In genomic region chr11:65786786-65787636, GRCh38 we compare ENCODE assay signal across 7 cellular contexts. TPM values are rescaled to one million over a fixed set of nuclear protein-coding genes. Genes with fewer than 3 reads are reported as not detected.
A peak's percentile ranks its signal among the peaks of the same experiment; 100 is the strongest.
DNase-seq lines count a peak whose midpoint lies in the region; ATAC-seq and TF ChIP-seq lines count a peak whose summit lies in the region.

OVOL1 (plus strand) TSS chr11:65787063; CDS start chr11:65787374, 311 bp downstream.

- peak; percentile 52 for ATAC-seq in HCT116

- H3K4me1 ChIP-seq in HCT116 (ENCODE audit: control insufficient read depth in 1 of 2, insufficient read depth in 2 of 2, low read length in 2 of 2) (peaks cover 50 to 81% of the 10 kb centered on the region in 2 experiments), NT2/D1 (ENCODE audit: insufficient read depth, insufficient read length) (peaks cover 40% of the 10 kb centered on the region), esophagus muscularis mucosa (peaks cover 17 to 28% (median 26%) of the 10 kb centered on the region in 4 donors)

- peak within 1 kb of the TSS; percentile 69 to 75 for H3K4me3 ChIP-seq in HCT116 (replicated peaks in 1 of 2; ENCODE audit: low read depth in 1 of 2, low read length in 2 of 2)
- H3K4me3 ChIP-seq in NT2/D1 (ENCODE audit: insufficient read length, low read depth): peak within 1 kb of the TSS; percentile 50
- H3K4me3 ChIP-seq in esophagus muscularis mucosa: peak within 1 kb of the TSS; percentile 27 to 48 (median 36)
- peak within 1 kb of the TSS; percentile 3 for H3K4me3 ChIP-seq in skeletal muscle cell (ENCODE audit: low read depth, low read length)

- H3K9me2 ChIP-seq in HCT116 (ENCODE audit: insufficient read depth): no peaks in the 10 kb centered on the region

- H3K4me2 ChIP-seq in HCT116 (ENCODE audit: low read length): peak within 1 kb of the TSS; percentile 94

- H3K27ac ChIP-seq in HCT116 (ENCODE audit: low read depth, low read length) (peak within 1 kb of the TSS; percentile 72), esophagus muscularis mucosa (replicated peaks in 1 of 4) (no peak within 1 kb of the TSS)

- POLR2A ChIA-PET in HCT116 (lab: Charles Lee): interaction anchor here (0.6 to 1.0 kb wide), 5 partner anchors 35 to 373 kb away, joined by 3 to 6 read pairs (median 4); no protein-coding TSS in a partner anchor

- peaks cover 42% of the 10 kb centered on the region for H3K79me2 ChIP-seq in HCT116 (ENCODE audit: insufficient read depth, low read length)

- CTCF ChIA-PET in HCT116 (lab: Charles Lee): no interaction called here

- H3K36me3 ChIP-seq in HCT116 (ENCODE audit: control insufficient read depth in 1 of 2, insufficient read depth in 2 of 2, low read length in 2 of 2) (no peaks in the 10 kb centered on the region), NT2/D1 (ENCODE audit: insufficient read depth, insufficient read length, low read length) (no peaks in the 10 kb centered on the region), esophagus muscularis mucosa (no peaks in the 10 kb centered on the region)

- H3K27me3 ChIP-seq in HCT116 (ENCODE audit: insufficient read depth, low read length) (no peaks in the 10 kb centered on the region), NT2/D1 (ENCODE audit: insufficient read depth, insufficient read length) (peaks cover 59% of the 10 kb centered on the region), esophagus muscularis mucosa (peaks cover 21 to 71% (median 29%) of the 10 kb centered on the region in 4 donors)

- BruUV-seq in HCT116 (replicated peaks; lab: Mats Ljungman, UMichigan): TSS peak; percentile 59

- H3K9me3 ChIP-seq in HCT116 (ENCODE audit: control insufficient read depth in 1 of 2, insufficient read depth in 1 of 2, low read depth in 1 of 2, low read length in 2 of 2) (no peaks in the 10 kb centered on the region), NT2/D1 (ENCODE audit: insufficient read depth, low read length) (no peaks in the 10 kb centered on the region), esophagus muscularis mucosa (no peaks in the 10 kb centered on the region)

- TF ChIP-seq RAD21 in HCT116 (IDR thresholded peaks at IDR 0.05; ENCODE audit: low read depth): no peak

- TF ChIP-seq CTCF in HCT116 (IDR thresholded peaks at IDR 0.05 in 2 of 3, conservative IDR thresholded peaks at IDR 0.05 in 1 of 3; ENCODE audit: borderline replicate concordance in 1 of 3, insufficient read depth in 1 of 3, low read depth in 2 of 3, low read length in 2 of 3): no peak
- no peak for TF ChIP-seq CTCF in esophagus muscularis mucosa (IDR thresholded peaks at IDR 0.05)

- no CpG with 5 or more reads among the region's 112 CpGs for WGBS in esophagus muscularis mucosa

- H3K9ac ChIP-seq in HCT116 (ENCODE audit: low read length) (peak within 1 kb of the TSS; percentile 79), NT2/D1 (ENCODE audit: insufficient read length, low read depth) (peak within 1 kb of the TSS; percentile 69)

- no peaks in the 10 kb centered on the region for H4K20me1 ChIP-seq in HCT116 (ENCODE audit: insufficient read depth)

- intact Hi-C loops in HCT116 (cut with micrococcal nuclease) (no loop called here), esophagus muscularis mucosa (cut with DNase I) (no loop called here)

- TF ChIP-seq EP300 in esophagus muscularis mucosa (IDR thresholded peaks at IDR 0.05): no peak

- TF ChIP-seq POLR2A in HCT116 (IDR thresholded peaks at IDR 0.05; ENCODE audit: borderline replicate concordance, extremely low read depth, insufficient read depth, insufficient read length) (no peak), esophagus muscularis mucosa (IDR thresholded peaks at IDR 0.05; ENCODE audit: low read depth) (no peak)

- RAD21 ChIA-PET in HCT116 (lab: Charles Lee; ENCODE audit: low non-redundant PET in 1 of 2, low total read pairs in 2 of 2, uncharacterized antibody in 2 of 2, unreplicated experiment in 2 of 2): interaction anchor here in 1 of 2 experiments (0.6 kb wide), 1 partner anchor 18 kb away, joined by 4 read pairs; no protein-coding TSS in a partner anchor

- peak; percentile 56 for DNase-seq in HCT116 (ENCODE audit: low read depth, low spot score)
- DNase-seq in NT2/D1 (ENCODE audit: low read depth, low spot score): no peak
- no peak for DNase-seq in esophagus muscularis mucosa (ENCODE audit: extremely low spot score)
- DNase-seq in skeletal muscle cell (ENCODE audit: low read depth): no peak
- no peak for DNase-seq in pons (ENCODE audit: low spot score)
- DNase-seq in midbrain (lab: John Stamatoyannopoulos, UW): no peak
- no peak for DNase-seq in stimulated activated CD8-positive, alpha-beta memory T cell treated with anti-CD3 and anti-CD28 coated beads, Interleukin-4, amount 100 ng/mL, for 48 hours

- H2AFZ ChIP-seq in HCT116 (ENCODE audit: low read depth, low read length, poor library complexity, severe bottlenecking): no peak within 1 kb of the TSS

TF ChIP-seq in HCT116, 20 proteins besides CTCF, POLR2A, EP300 and RAD21:
- TF ChIP-seq SP1 (IDR thresholded peaks at IDR 0.05; ENCODE audit: low read depth): no peak
- TF ChIP-seq ZFX (IDR thresholded peaks at IDR 0.05): peak; percentile 51
- TF ChIP-seq ZBTB33 (IDR thresholded peaks at IDR 0.05; ENCODE audit: extremely low read depth, insufficient replicate concordance, low read length): no peak
- no peak for TF ChIP-seq ZNF274 (IDR thresholded peaks at IDR 0.05; ENCODE audit: low read depth, low read length)
- TF ChIP-seq POLR2AphosphoS5 (IDR thresholded peaks at IDR 0.05; ENCODE audit: low read depth, low read length): peak; percentile 91
- no peak for TF ChIP-seq MAX (IDR thresholded peaks at IDR 0.05)

RNA-seq across cellular contexts. Expression of gene OVOL1, which starts in this region (rescaled TPM):
- total RNA-seq in HCT116 (2021; ENCODE audit: unreplicated experiment) (14.7 TPM), esophagus muscularis mucosa (not detected)
- polyA plus RNA-seq in HCT116 (2012): 14.2 and 16.3 TPM in 2 replicates

Comparison
In these comparisons a context has a peak if more than half of its experiments do, and no peak if none do; other contexts are left out.
1. RNA of gene OVOL1 (total RNA-seq): 14.7 TPM in HCT116 (single experiment); not detected in esophagus muscularis mucosa; every median in the first group is over 10 times any median in the second.
2. H3K4me3 ChIP-seq: peak in every context shown above with its lines; median percentile 72 in HCT116; 50 in NT2/D1; 36 in esophagus muscularis mucosa; 3 in skeletal muscle cell.